ENCODE assay signal across 2 cellular contexts in the genomic region with DNA sequence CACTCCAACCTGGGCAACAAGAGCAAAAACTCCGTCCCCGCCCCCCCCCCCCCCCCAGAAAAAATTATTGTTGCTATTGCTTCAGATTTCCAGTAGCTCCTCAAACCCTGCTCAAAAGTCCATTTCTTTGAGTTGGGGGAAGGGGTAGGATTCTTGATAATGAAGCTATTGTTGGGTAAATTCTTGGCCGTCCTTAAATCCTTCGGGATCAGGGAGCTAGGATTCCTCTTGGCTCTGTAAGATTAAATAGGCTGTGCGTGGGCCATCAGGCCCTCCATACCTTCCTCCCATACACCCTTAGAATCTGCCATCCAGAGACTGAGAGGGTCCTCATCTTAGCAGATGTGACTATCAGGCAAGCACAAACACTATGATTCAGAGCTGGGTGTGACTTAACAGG.
TF ChIP-seq lines count a peak whose summit lies in the region.

No MANE protein-coding gene starts in this region.

TF ChIP-seq in GM23338, 12 proteins besides CTCF, POLR2A, EP300 and RAD21:
- TF ChIP-seq ZNF331 (CRISPR knock-in tag; IDR thresholded peaks at IDR 0.05; ENCODE audit: low read depth) (no peak), NANOG (IDR thresholded peaks at IDR 0.05; ENCODE audit: borderline replicate concordance) (no peak), POLR2AphosphoS5 (IDR thresholded peaks at IDR 0.05; ENCODE audit: low read depth) (no peak), JUNB (IDR thresholded peaks at IDR 0.05; ENCODE audit: unreplicated experiment) (no peak), STAT1 (IDR thresholded peaks at IDR 0.05; ENCODE audit: unreplicated experiment) (no peak), EZH2phosphoT487 (IDR thresholded peaks at IDR 0.05; ENCODE audit: unreplicated experiment) (no peak), ZNF462 (CRISPR knock-in tag; IDR thresholded peaks at IDR 0.05) (no peak)
- TF ChIP-seq, protein P1, sequence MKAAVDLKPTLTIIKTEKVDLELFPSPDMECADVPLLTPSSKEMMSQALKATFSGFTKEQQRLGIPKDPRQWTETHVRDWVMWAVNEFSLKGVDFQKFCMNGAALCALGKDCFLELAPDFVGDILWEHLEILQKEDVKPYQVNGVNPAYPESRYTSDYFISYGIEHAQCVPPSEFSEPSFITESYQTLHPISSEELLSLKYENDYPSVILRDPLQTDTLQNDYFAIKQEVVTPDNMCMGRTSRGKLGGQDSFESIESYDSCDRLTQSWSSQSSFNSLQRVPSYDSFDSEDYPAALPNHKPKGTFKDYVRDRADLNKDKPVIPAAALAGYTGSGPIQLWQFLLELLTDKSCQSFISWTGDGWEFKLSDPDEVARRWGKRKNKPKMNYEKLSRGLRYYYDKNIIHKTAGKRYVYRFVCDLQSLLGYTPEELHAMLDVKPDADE (IDR thresholded peaks at IDR 0.05), result no peak
TF ChIP-seq in GM23338: peak in this region for 0.

TF ChIP-seq in H1, 55 proteins besides CTCF, POLR2A, EP300 and RAD21:
- no peak for TF ChIP-seq CBX5 (IDR thresholded peaks at IDR 0.05; ENCODE audit: low read depth, low read length)
- TF ChIP-seq CTBP2 (IDR thresholded peaks at IDR 0.05; ENCODE audit: borderline replicate concordance, insufficient read depth, insufficient read length, low read length), result no peak
- TF ChIP-seq BCL11A (IDR thresholded peaks at IDR 0.05; ENCODE audit: low read depth in 2 of 2, low read length in 2 of 2), result no peak
- no peak for TF ChIP-seq SP2 (IDR thresholded peaks at IDR 0.05; ENCODE audit: low read length)
